ENCODE assay signal across 10 cellular contexts in the genomic region with DNA sequence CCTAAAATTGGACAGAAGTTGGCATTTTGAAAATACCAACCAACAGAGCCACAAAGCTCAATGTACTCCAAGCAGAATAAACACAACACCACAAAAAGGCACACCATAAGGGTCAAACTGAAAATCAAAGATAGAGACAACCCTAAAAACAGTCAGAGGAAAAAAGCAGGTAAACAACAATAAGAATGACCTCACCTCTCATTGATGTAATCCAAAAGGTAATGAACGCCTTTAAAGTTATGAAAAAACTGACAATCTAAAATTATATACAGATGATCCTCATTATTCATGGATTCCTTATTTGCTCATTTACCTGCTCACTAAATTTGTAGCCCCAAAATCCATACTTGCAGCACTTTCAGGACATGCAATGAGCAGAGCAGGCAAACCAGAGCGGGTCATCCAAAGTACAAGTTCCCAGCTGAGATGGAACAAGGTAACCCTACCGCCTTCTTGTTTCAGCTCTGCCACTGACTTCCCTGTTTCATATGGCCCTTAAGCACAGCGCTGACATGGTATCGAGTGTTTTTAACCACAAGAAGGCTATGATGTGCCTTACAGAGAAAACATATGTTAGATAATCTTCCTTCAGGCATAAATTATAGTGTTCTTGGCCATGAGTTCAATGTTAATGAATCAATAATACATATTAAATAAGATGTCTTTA. TPM values are rescaled to one million over a fixed set of nuclear protein-coding genes. Genes with fewer than 3 reads are reported as not detected.
DNase-seq lines count a peak whose midpoint lies in the region; ATAC-seq, FAIRE-seq and TF ChIP-seq lines count a peak whose summit lies in the region.
"Had no signal": no experiment of that assay in that cellular context is flagged by ENCODE, and none has a peak within 500 bp of the region (broad histone marks: within the 10 kb centered on the region; RNA-seq: fewer than 3 reads in every experiment).

No MANE protein-coding gene starts in this region.

- peak; percentile 61 for ATAC-seq in GM19468 (IDR thresholded peaks at IDR 0.05; ENCODE audit: extremely low read depth, unreplicated experiment)
- ATAC-seq in HG03175 (IDR thresholded peaks at IDR 0.05; ENCODE audit: unreplicated experiment) = peak; percentile 97
- ATAC-seq in activated naive CD8-positive, alpha-beta T cell treated with anti-CD3 and anti-CD28 coated beads, Interleukin-2, amount 50 U/mL, for 24 hours = peak; percentile 68
- no peak for ATAC-seq in stimulated activated effector memory CD8-positive, alpha-beta T cell treated with anti-CD3 and anti-CD28 coated beads, Interleukin-12 subunit alpha, Interleukin-12 subunit beta, amount 100 ng/mL, for 72 hours
- ATAC-seq: Panc1 had no signal

- no TSS peak for BruUV-seq in MCF 10A (replicated peaks; lab: Mats Ljungman, UMichigan)

- H3K27ac Mint-ChIP-seq in activated naive CD8-positive, alpha-beta T cell treated with anti-CD3 and anti-CD28 coated beads, Interleukin-2, amount 50 U/mL, for 24 hours = no peak overlapping the region
- H3K27ac Mint-ChIP-seq in MCF 10A (ENCODE audit: low read depth, unreplicated experiment) = no peak overlapping the region
- H3K27ac Mint-ChIP-seq in stimulated activated effector memory CD8-positive, alpha-beta T cell treated with anti-CD3 and anti-CD28 coated beads, Interleukin-12 subunit alpha, Interleukin-12 subunit beta, amount 100 ng/mL, for 72 hours = no peak overlapping the region

- CTCF ChIA-PET in MCF 10A (lab: Yijun Ruan, JAX) = interaction anchor here (0.9 to 1.0 kb wide), 2 partner anchors 15 to 135 kb away, joined by 4 to 5 read pairs; no protein-coding TSS in a partner anchor

- POLR2A ChIA-PET in MCF 10A (lab: Yijun Ruan, JAX) = interaction anchor here (1.2 to 2.1 kb wide), 3 partner anchors 14 to 17 kb away, joined by 4 to 14 read pairs (median 8); a partner anchor contains a TSS

- DNase-seq in GM12891 (ENCODE audit: insufficient read length, low spot score) (no peak), MCF 10A (ENCODE audit: unreplicated experiment) (no peak), SW480 (ENCODE audit: low spot score) (no peak)
- DNase-seq in activated naive CD8-positive, alpha-beta T cell treated with anti-CD3 and anti-CD28 coated beads, Interleukin-2, amount 50 U/mL, for 24 hours = no peak
- no peak for DNase-seq in stimulated activated effector memory CD8-positive, alpha-beta T cell treated with anti-CD3 and anti-CD28 coated beads, Interleukin-12 subunit alpha, Interleukin-12 subunit beta, amount 100 ng/mL, for 72 hours (ENCODE audit: low spot score in 2 of 2)
- DNase-seq in activated CD4-positive, alpha-beta T cell treated with anti-CD3 and anti-CD28 coated beads, Interleukin-2, amount 50 U/mL, for 1 hour = no peak

- no peak overlapping the region for H3K4me3 Mint-ChIP-seq in activated naive CD8-positive, alpha-beta T cell treated with anti-CD3 and anti-CD28 coated beads, Interleukin-2, amount 50 U/mL, for 24 hours
- H3K4me3 Mint-ChIP-seq in MCF 10A (ENCODE audit: unreplicated experiment) = no peak overlapping the region
- no peak overlapping the region for H3K4me3 Mint-ChIP-seq in stimulated activated effector memory CD8-positive, alpha-beta T cell treated with anti-CD3 and anti-CD28 coated beads, Interleukin-12 subunit alpha, Interleukin-12 subunit beta, amount 100 ng/mL, for 72 hours

- TF ChIP-seq POLR2A in GM12891 (IDR thresholded peaks at IDR 0.05; ENCODE audit: low read depth, low read length) = no peak

- intact Hi-C loops in MCF 10A (cut with micrococcal nuclease) = no loop called here

- peaks cover 64% of the 10 kb centered on the region for H3K4me1 Mint-ChIP-seq in activated naive CD8-positive, alpha-beta T cell treated with anti-CD3 and anti-CD28 coated beads, Interleukin-2, amount 50 U/mL, for 24 hours
- H3K4me1 Mint-ChIP-seq in MCF 10A (ENCODE audit: insufficient read depth, unreplicated experiment) = peaks cover 46% of the 10 kb centered on the region
- H3K4me1 Mint-ChIP-seq in stimulated activated effector memory CD8-positive, alpha-beta T cell treated with anti-CD3 and anti-CD28 coated beads, Interleukin-12 subunit alpha, Interleukin-12 subunit beta, amount 100 ng/mL, for 72 hours = peaks cover 44% of the 10 kb centered on the region

- no peak for TF ChIP-seq CTCF in MCF 10A (IDR thresholded peaks at IDR 0.05; ENCODE audit: unreplicated experiment)

- H3K9me3 Mint-ChIP-seq in activated naive CD8-positive, alpha-beta T cell treated with anti-CD3 and anti-CD28 coated beads, Interleukin-2, amount 50 U/mL, for 24 hours = peaks cover 22% of the 10 kb centered on the region
- H3K9me3 Mint-ChIP-seq in MCF 10A (ENCODE audit: unreplicated experiment) = no peaks in the 10 kb centered on the region
- H3K9me3 Mint-ChIP-seq in stimulated activated effector memory CD8-positive, alpha-beta T cell treated with anti-CD3 and anti-CD28 coated beads, Interleukin-12 subunit alpha, Interleukin-12 subunit beta, amount 100 ng/mL, for 72 hours = peaks cover 3% of the 10 kb centered on the region

- no peaks in the 10 kb centered on the region for H3K27me3 Mint-ChIP-seq in activated naive CD8-positive, alpha-beta T cell treated with anti-CD3 and anti-CD28 coated beads, Interleukin-2, amount 50 U/mL, for 24 hours
- no peaks in the 10 kb centered on the region for H3K27me3 Mint-ChIP-seq in MCF 10A (ENCODE audit: insufficient read depth, unreplicated experiment)

- peak; percentile 94 for FAIRE-seq in GM12891 (lab: Jason Lieb, UNC)
- FAIRE-seq: keratinocyte had no signal

- H3K36me3 Mint-ChIP-seq in activated naive CD8-positive, alpha-beta T cell treated with anti-CD3 and anti-CD28 coated beads, Interleukin-2, amount 50 U/mL, for 24 hours (ENCODE audit: low read depth) = peaks cover 19% of the 10 kb centered on the region
- peaks cover 5% of the 10 kb centered on the region for H3K36me3 Mint-ChIP-seq in MCF 10A (ENCODE audit: insufficient read depth, unreplicated experiment)
- peaks cover 2% of the 10 kb centered on the region for H3K36me3 Mint-ChIP-seq in stimulated activated effector memory CD8-positive, alpha-beta T cell treated with anti-CD3 and anti-CD28 coated beads, Interleukin-12 subunit alpha, Interleukin-12 subunit beta, amount 100 ng/mL, for 72 hours

TF ChIP-seq in GM12891, 5 proteins besides CTCF, POLR2A, EP300 and RAD21:
- TF ChIP-seq TAF1 (IDR thresholded peaks at IDR 0.05; ENCODE audit: low read depth, low read length) (no peak), SPI1 (IDR thresholded peaks at IDR 0.05; ENCODE audit: low read depth, low read length) (peak; percentile 90)

RNA-seq across cellular contexts. Expression of a gene that starts 17.0 kb away (rescaled TPM):
- 85.0 TPM for polyA plus RNA-seq in GM12891 (2012; ENCODE audit: low read depth, missing spikeins)
- 389 and 391 TPM in 2 replicates for total RNA-seq in MCF 10A (2022)
